ENCODE assay signal across 1 cellular context in the genomic region with DNA sequence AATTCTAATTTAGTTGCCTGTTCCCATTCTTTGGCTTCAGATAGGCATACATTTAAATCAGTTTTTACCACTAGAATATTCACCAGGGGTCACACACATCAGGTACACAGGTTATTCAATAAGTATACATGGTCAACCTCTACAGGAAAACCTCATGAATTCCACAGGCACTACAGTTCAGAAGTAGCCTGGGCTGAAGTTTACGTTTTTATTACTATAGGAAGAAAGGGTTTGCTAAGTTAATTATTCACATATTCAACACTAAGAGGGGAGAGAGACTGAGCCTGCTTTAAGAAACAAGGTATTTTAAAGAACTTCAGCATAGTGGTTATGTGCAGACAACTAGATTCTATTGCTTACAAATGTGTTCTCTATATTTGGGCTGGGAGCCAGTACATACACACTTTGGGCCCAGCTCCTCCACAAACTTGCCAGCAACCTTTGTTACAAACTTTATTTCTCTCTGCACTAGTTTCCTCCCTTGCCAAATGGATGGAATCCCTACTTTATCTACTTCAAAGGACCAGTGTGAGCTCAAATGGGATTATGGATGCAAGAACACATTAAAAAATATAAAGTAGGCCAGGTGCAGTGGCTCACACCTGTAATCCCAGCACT.
TF ChIP-seq lines count a peak whose summit lies in the region.

No MANE protein-coding gene starts in this region.

TF ChIP-seq in WTC11, 78 proteins besides CTCF, POLR2A, EP300 and RAD21:
- no peak for TF ChIP-seq NR2C2 (CRISPR knock-in tag; IDR thresholded peaks at IDR 0.05)
- TF ChIP-seq, protein P1, sequence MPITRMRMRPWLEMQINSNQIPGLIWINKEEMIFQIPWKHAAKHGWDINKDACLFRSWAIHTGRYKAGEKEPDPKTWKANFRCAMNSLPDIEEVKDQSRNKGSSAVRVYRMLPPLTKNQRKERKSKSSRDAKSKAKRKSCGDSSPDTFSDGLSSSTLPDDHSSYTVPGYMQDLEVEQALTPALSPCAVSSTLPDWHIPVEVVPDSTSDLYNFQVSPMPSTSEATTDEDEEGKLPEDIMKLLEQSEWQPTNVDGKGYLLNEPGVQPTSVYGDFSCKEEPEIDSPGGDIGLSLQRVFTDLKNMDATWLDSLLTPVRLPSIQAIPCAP (CRISPR knock-in tag; IDR thresholded peaks at IDR 0.05): no peak
